Comparison of ENCODE assay signal across 1 cellular context in the genomic region with DNA sequence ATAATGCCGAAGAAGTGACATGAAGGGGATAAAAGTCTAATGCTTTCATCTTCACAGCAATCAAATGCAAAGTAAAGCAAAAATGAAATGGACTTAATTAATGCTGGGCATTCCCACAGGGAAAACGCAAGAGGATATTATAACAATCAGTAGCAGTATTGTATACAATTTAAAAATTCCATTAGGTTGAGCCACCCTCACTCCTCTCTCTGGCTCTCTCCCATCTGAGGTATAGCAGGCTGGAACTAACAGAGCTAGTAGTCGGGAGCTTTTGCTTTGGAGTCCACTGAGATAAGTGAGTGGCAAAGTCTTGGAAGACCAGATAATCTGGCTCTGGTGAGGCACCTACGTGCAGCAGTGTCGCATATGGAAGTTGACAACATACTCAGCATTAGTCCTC.
TF ChIP-seq lines count a peak whose summit lies in the region.

No MANE protein-coding gene starts in this region.

TF ChIP-seq in IMR-90, 13 proteins besides CTCF, POLR2A, EP300 and RAD21:
- TF ChIP-seq, protein P1, sequence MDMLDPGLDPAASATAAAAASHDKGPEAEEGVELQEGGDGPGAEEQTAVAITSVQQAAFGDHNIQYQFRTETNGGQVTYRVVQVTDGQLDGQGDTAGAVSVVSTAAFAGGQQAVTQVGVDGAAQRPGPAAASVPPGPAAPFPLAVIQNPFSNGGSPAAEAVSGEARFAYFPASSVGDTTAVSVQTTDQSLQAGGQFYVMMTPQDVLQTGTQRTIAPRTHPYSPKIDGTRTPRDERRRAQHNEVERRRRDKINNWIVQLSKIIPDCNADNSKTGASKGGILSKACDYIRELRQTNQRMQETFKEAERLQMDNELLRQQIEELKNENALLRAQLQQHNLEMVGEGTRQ (IDR thresholded peaks at IDR 0.05; ENCODE audit: low read depth, low read length), result no peak
- TF ChIP-seq CHD1 (IDR thresholded peaks at IDR 0.05; ENCODE audit: low read depth, low read length) (no peak), FOS (IDR thresholded peaks at IDR 0.05; ENCODE audit: low read depth, low read length) (no peak), MAFK (IDR thresholded peaks at IDR 0.05; ENCODE audit: low read depth, low read length) (no peak), SMC3 (IDR thresholded peaks at IDR 0.05; ENCODE audit: low read depth, low read length) (no peak), RCOR1 (IDR thresholded peaks at IDR 0.05; ENCODE audit: insufficient replicate concordance, low read length) (no peak), RFX5 (IDR thresholded peaks at IDR 0.05; ENCODE audit: low read depth, low read length) (no peak), BHLHE40 (IDR thresholded peaks at IDR 0.05; ENCODE audit: low read depth, low read length) (no peak), NFE2L2 (IDR thresholded peaks at IDR 0.05; ENCODE audit: low read depth, low read length) (no peak), MAZ (IDR thresholded peaks at IDR 0.05; ENCODE audit: borderline replicate concordance, low read depth, low read length) (no peak), MXI1 (IDR thresholded peaks at IDR 0.05; ENCODE audit: borderline replicate concordance, low read depth, low read length) (no peak), CEBPB (IDR thresholded peaks at IDR 0.05; ENCODE audit: low read depth, low read length) (no peak)
- TF ChIP-seq, protein P2, sequence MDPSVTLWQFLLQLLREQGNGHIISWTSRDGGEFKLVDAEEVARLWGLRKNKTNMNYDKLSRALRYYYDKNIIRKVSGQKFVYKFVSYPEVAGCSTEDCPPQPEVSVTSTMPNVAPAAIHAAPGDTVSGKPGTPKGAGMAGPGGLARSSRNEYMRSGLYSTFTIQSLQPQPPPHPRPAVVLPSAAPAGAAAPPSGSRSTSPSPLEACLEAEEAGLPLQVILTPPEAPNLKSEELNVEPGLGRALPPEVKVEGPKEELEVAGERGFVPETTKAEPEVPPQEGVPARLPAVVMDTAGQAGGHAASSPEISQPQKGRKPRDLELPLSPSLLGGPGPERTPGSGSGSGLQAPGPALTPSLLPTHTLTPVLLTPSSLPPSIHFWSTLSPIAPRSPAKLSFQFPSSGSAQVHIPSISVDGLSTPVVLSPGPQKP (IDR thresholded peaks at IDR 0.05; ENCODE audit: borderline replicate concordance, low read depth, low read length), result no peak
